Comparison of ENCODE assay signal across 13 cellular contexts in the genomic region with DNA sequence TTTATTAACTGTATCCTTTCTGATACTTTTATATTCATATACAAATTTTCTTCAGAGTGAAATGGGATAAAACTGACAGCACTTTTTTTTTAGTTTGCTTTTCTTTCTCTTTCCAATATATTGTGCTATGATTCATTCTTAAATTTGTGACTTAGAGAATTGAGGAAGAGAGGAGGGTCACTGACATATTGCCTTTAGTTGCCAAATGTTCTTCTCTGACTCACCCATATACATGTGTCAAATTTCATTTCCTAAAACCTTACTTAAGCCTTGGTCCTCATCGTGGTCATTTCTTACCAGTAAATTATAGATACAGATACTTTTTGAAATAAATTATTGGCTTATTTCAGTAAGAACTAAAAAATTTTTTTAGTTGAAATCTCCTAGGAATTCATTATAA. TPM values are rescaled to one million over a fixed set of nuclear protein-coding genes. Genes with fewer than 3 reads are reported as not detected.
DNase-seq lines count a peak whose midpoint lies in the region; ATAC-seq, FAIRE-seq and TF ChIP-seq lines count a peak whose summit lies in the region.
"Had no signal": no experiment of that assay in that cellular context is flagged by ENCODE, and none has a peak within 500 bp of the region (broad histone marks: within the 10 kb centered on the region; RNA-seq: fewer than 3 reads in every experiment).

No MANE protein-coding gene starts in this region.

- no peaks in the 10 kb centered on the region for H3K9me2 ChIP-seq in SK-N-SH

- H3K4me2 ChIP-seq in A549 (no peak overlapping the region), SK-N-SH (peak overlapping the region; percentile 73)

- no peak overlapping the region for H3K27ac ChIP-seq in A549
- H3K27ac ChIP-seq in SK-N-SH (ENCODE audit: low read depth in 2 of 2, low read length in 1 of 2): peak overlapping the region in 1 of 2 experiments; percentile 78; a peak in 3 of 4 replicates
- no peak overlapping the region for H3K27ac ChIP-seq in suprapubic skin

- ATAC-seq in A549 (no peak), GM19463 (IDR thresholded peaks at IDR 0.05; ENCODE audit: unreplicated experiment) (no peak), GM21390 (IDR thresholded peaks at IDR 0.05; ENCODE audit: unreplicated experiment) (no peak)
- ATAC-seq: naive thymus-derived CD8-positive, alpha-beta T cell had no signal

- no peak overlapping the region for H3K9ac ChIP-seq in SK-N-SH

- H3K27me3 ChIP-seq in SK-N-SH (ENCODE audit: insufficient read depth): no peaks in the 10 kb centered on the region
- H3K27me3 ChIP-seq in suprapubic skin: no peaks in the 10 kb centered on the region
- H3K27me3 ChIP-seq: BLaER1 treated with 17β-estradiol and CSF1 and Interleukin-3, amounts not matched to agents 10 nM and 100 nM had no signal

- H3K36me3 ChIP-seq in SK-N-SH (replicated peaks in 1 of 2; ENCODE audit: control insufficient read depth in 1 of 2, insufficient read depth in 2 of 2, low read length in 1 of 2) (peaks cover under 1 to 2% of the 10 kb centered on the region in 2 experiments), suprapubic skin (peaks cover 3% of the 10 kb centered on the region)

- H2AFZ ChIP-seq in SK-N-SH (ENCODE audit: low read depth): no peak overlapping the region

- TF ChIP-seq CTCF in A549 (IDR thresholded peaks at IDR 0.05) (no peak), HFF-Myc (IDR thresholded peaks at IDR 0.05; ENCODE audit: low read depth, low read length, missing control alignments) (no peak), SK-N-SH (IDR thresholded peaks at IDR 0.05) (no peak), fibroblast of pulmonary artery (IDR thresholded peaks at IDR 0.05; ENCODE audit: low read length, missing control alignments) (no peak), suprapubic skin (IDR thresholded peaks at IDR 0.05) (no peak)

- no peaks in the 10 kb centered on the region for H3K9me3 ChIP-seq in A549
- no peaks in the 10 kb centered on the region for H3K9me3 ChIP-seq in SK-N-SH
- no peaks in the 10 kb centered on the region for H3K9me3 ChIP-seq in suprapubic skin
- H3K9me3 ChIP-seq: BLaER1 treated with 17β-estradiol and CSF1 and Interleukin-3, amounts not matched to agents 10 nM and 100 nM had no signal

- POLR2A ChIA-PET in A549 (lab: Yijun Ruan, JAX) (no interaction called here), SK-N-SH (lab: Yijun Ruan, JAX) (no interaction called here)

- peaks cover 19% of the 10 kb centered on the region for H3K4me1 ChIP-seq in A549
- H3K4me1 ChIP-seq in SK-N-SH (ENCODE audit: control insufficient read depth in 1 of 2, insufficient read depth in 2 of 2, low read depth in 1 of 2, low read length in 1 of 2): peaks cover 14 to 16% of the 10 kb centered on the region in 2 experiments; a peak in 3 of 4 replicates
- H3K4me1 ChIP-seq in suprapubic skin: peaks cover 8% of the 10 kb centered on the region

- H3F3A ChIP-seq in SK-N-SH (replicated peaks; ENCODE audit: insufficient read depth): peaks cover 30% of the 10 kb centered on the region

- H3K4me3 ChIP-seq in A549 (no peak overlapping the region), HFF-Myc (replicated peaks; ENCODE audit: low read depth, low read length) (no peak overlapping the region), SK-N-SH (ENCODE audit: low read depth in 2 of 2, low read length in 1 of 2) (no peak overlapping the region), fibroblast of pulmonary artery (replicated peaks; ENCODE audit: low read depth, low read length) (no peak overlapping the region), suprapubic skin (no peak overlapping the region)
- H3K4me3 ChIP-seq: BLaER1 treated with 17β-estradiol and CSF1 and Interleukin-3, amounts not matched to agents 10 nM and 100 nM had no signal

- CTCF ChIA-PET in A549 (lab: Yijun Ruan, JAX) (no interaction called here), SK-N-SH (lab: Yijun Ruan, JAX) (no interaction called here)

- H4K20me1 ChIP-seq in SK-N-SH (ENCODE audit: insufficient read depth): no peaks in the 10 kb centered on the region
- H4K20me1 ChIP-seq: BLaER1 treated with 17β-estradiol and CSF1 and Interleukin-3, amounts not matched to agents 10 nM and 100 nM had no signal

- peaks cover 12% of the 10 kb centered on the region; the same call in 1 of the 2 replicates for H3K79me2 ChIP-seq in SK-N-SH (ENCODE audit: insufficient read depth)

- FAIRE-seq in A549 (lab: Jason Lieb, UNC): no peak

- TF ChIP-seq POLR2A in A549 (IDR thresholded peaks at IDR 0.05; ENCODE audit: low read length): no peak
- no peak for TF ChIP-seq POLR2A in suprapubic skin (IDR thresholded peaks at IDR 0.05)

- no peak for TF ChIP-seq EP300 in A549 (IDR thresholded peaks at IDR 0.05)
- TF ChIP-seq EP300 in SK-N-SH (IDR thresholded peaks at IDR 0.05; ENCODE audit: borderline replicate concordance in 1 of 2, low read depth in 1 of 2, low read length in 1 of 2): peak in 1 of 2 experiments; percentile 69; a peak in 1 of 4 replicates
- TF ChIP-seq EP300 in suprapubic skin (IDR thresholded peaks at IDR 0.05): no peak

- TF ChIP-seq RAD21 in A549 (conservative IDR thresholded peaks at IDR 0.05 in 1 of 2, IDR thresholded peaks at IDR 0.05 in 1 of 2): no peak
- TF ChIP-seq RAD21 in SK-N-SH (IDR thresholded peaks at IDR 0.05; ENCODE audit: low read length): no peak

- 28% methylated on average over 1 of the region's 1 CpG for WGBS in A549 (ENCODE audit: missing lambda C conversion rate)
- WGBS in SK-N-SH (ENCODE audit: low lambda C conversion rate): 2% methylated on average over 1 of the region's 1 CpG
- 49% methylated on average over 1 of the region's 1 CpG for WGBS in suprapubic skin

- DNase-seq in A549 (ENCODE audit: low read depth in 1 of 2, low spot score in 1 of 2) (no peak), HFF-Myc (ENCODE audit: extremely low read depth, low read depth) (peak; percentile 57), SK-N-SH (no peak), fibroblast of pulmonary artery (ENCODE audit: low read depth) (peak; percentile 84), suprapubic skin (ENCODE audit: low spot score in 2 of 2) (no peak), cerebellar nuclear complex (lab: John Stamatoyannopoulos, UW) (no peak)
- DNase-seq: caudate nucleus; naive thymus-derived CD8-positive, alpha-beta T cell; NCI-H146; stimulated activated CD4-positive, alpha-beta T cell treated with anti-CD3 and anti-CD28 coated beads, Interleukin-4, amount 100 ng/mL, for 1 hour had no signal

TF ChIP-seq in A549, 52 proteins besides CTCF, POLR2A, EP300 and RAD21:
- TF ChIP-seq, protein P1, sequence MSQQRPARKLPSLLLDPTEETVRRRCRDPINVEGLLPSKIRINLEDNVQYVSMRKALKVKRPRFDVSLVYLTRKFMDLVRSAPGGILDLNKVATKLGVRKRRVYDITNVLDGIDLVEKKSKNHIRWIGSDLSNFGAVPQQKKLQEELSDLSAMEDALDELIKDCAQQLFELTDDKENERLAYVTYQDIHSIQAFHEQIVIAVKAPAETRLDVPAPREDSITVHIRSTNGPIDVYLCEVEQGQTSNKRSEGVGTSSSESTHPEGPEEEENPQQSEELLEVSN (IDR thresholded peaks at IDR 0.05; ENCODE audit: borderline replicate concordance, low read depth): no peak
- TF ChIP-seq KDM5A (IDR thresholded peaks at IDR 0.05) (no peak), ZNF302 (CRISPR knock-in tag; IDR thresholded peaks at IDR 0.05) (no peak), FOSL2 (IDR thresholded peaks at IDR 0.05) (no peak), FOSL2 (CRISPR knock-in tag; IDR thresholded peaks at IDR 0.05) (peak; percentile 40; the same call in 1 of the 2 replicates)

TF ChIP-seq in SK-N-SH, 30 proteins besides CTCF, POLR2A, EP300 and RAD21 (continues in another document):
- TF ChIP-seq, protein P2, sequence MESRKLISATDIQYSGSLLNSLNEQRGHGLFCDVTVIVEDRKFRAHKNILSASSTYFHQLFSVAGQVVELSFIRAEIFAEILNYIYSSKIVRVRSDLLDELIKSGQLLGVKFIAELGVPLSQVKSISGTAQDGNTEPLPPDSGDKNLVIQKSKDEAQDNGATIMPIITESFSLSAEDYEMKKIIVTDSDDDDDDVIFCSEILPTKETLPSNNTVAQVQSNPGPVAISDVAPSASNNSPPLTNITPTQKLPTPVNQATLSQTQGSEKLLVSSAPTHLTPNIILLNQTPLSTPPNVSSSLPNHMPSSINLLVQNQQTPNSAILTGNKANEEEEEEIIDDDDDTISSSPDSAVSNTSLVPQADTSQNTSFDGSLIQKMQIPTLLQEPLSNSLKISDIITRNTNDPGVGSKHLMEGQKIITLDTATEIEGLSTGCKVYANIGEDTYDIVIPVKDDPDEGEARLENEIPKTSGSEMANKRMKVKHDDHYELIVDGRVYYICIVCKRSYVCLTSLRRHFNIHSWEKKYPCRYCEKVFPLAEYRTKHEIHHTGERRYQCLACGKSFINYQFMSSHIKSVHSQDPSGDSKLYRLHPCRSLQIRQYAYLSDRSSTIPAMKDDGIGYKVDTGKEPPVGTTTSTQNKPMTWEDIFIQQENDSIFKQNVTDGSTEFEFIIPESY (IDR thresholded peaks at IDR 0.05; ENCODE audit: borderline replicate concordance, low read depth): no peak
- TF ChIP-seq TEAD4 (IDR thresholded peaks at IDR 0.05; ENCODE audit: borderline replicate concordance, insufficient read depth) (0 out of 2 replicates have a peak, but pooled peaks have one; percentile 30), FOXM1 (IDR thresholded peaks at IDR 0.05; ENCODE audit: low read depth) (no peak), SIN3A (IDR thresholded peaks at IDR 0.05; ENCODE audit: borderline replicate concordance, low read depth, low read length) (0 out of 2 replicates have a peak, but pooled peaks have one; percentile 28), POLR2AphosphoS5 (IDR thresholded peaks at IDR 0.05; ENCODE audit: low read depth, low read length) (peak; percentile 46; the same call in 1 of the 2 replicates), YY1 (IDR thresholded peaks at IDR 0.05; ENCODE audit: low read depth) (no peak), RXRA (IDR thresholded peaks at IDR 0.05; ENCODE audit: borderline replicate concordance, low read depth) (peak; percentile 52; the same call in 1 of the 2 replicates), FOSL2 (IDR thresholded peaks at IDR 0.05; ENCODE audit: borderline replicate concordance, low read depth) (peak; percentile 87), TAF1 (IDR thresholded peaks at IDR 0.05; ENCODE audit: borderline replicate concordance, low read depth, low read length) (no peak)

RNA-seq across cellular contexts. Expression of a gene that starts 53.9 kb away (rescaled TPM):
- polyA plus RNA-seq in A549 (2011; rRNA removed): 57.0 and 66.5 TPM in 2 replicates
- polyA plus RNA-seq in A549 (2012; cell fraction: cytosol; rRNA removed): 9.8 and 11.3 TPM in 2 replicates
- polyA plus RNA-seq in A549 (2012; cell fraction: nucleus; rRNA removed): 11.6 and 18.6 TPM in 2 replicates
- 18.1 to 21.3 TPM (median 18.9 TPM) in 3 replicates for polyA plus RNA-seq in A549 (2017; fragmentation: RNase III; extraction: RNeasy Plus Mini Kit Qiagen cat#74134 plus additional on column Dnase treatment)
- polyA minus RNA-seq in A549 (2011; rRNA and poly(A)+ RNA removed): 61.5 and 84.3 TPM in 2 replicates
- 13.2 and 18.8 TPM in 2 replicates for polyA plus RNA-seq in SK-N-SH (2012; rRNA removed)
- 15.5 and 15.6 TPM in 2 replicates for polyA plus RNA-seq in SK-N-SH (2012; cell fraction: cytosol; rRNA removed)
- 20.7 and 41.8 TPM in 2 replicates for polyA plus RNA-seq in SK-N-SH (2012; cell fraction: nucleus; rRNA removed)
- 100 to 1,000 TPM in 1 of 4 donors, 10 to 100 TPM in 3; 44.8 to 140 (median 59.7) TPM for total RNA-seq in suprapubic skin

Comparison
In these comparisons a context has a peak if more than half of its experiments do, and no peak if none do; other contexts are left out.
1. DNase-seq: peak in HFF-Myc (single experiment) and fibroblast of pulmonary artery (single experiment); none in A549 (0 of 2), SK-N-SH (single experiment), suprapubic skin (0 of 2) and cerebellar nuclear complex (0 of 2).